11 cellular contexts compared by ENCODE assay signal in genomic region chr5:142017832-142018427, GRCh38. TPM values are rescaled to one million over a fixed set of nuclear protein-coding genes. Genes with fewer than 3 reads are reported as not detected.
A peak's percentile ranks its signal among the peaks of the same experiment; 100 is the strongest.
DNase-seq lines count a peak whose midpoint lies in the region; ATAC-seq and TF ChIP-seq lines count a peak whose summit lies in the region.
"Had no signal": no experiment of that assay in that cellular context is flagged by ENCODE, and none has a peak within 500 bp of the region (broad histone marks: within the 10 kb centered on the region; RNA-seq: fewer than 3 reads in every experiment).

No MANE protein-coding gene starts in this region.

- ATAC-seq in activated T-cell treated with anti-CD3 and anti-CD28 coated beads, Interleukin-2, amount 50 U/mL, for 72 hours (replicated peaks in 1 of 2): no peak
- no peak for ATAC-seq in activated T-cell treated with anti-CD3 and anti-CD28 coated beads, Interleukin-2, amount 50 U/mL, for 4 hours
- ATAC-seq in HG03097 (IDR thresholded peaks at IDR 0.05; ENCODE audit: low FRiP score, unreplicated experiment) (peak; percentile 37), lower lobe of right lung (no peak), left ventricle myocardium superior (no peak)
- peak; percentile 71 for ATAC-seq in stimulated activated memory B cell treated with anti-CD40 and anti-IgM and Interleukin-4, amounts not matched to agents 10 μg/mL and 1 μg/mL and 100 μg/mL, for 72 hours

- 79 to 91% (median 89%) methylated on average over 5 of the region's 5 CpGs for WGBS in stomach, 5 donors

- peak; percentile 43 to 48 for DNase-seq in activated T-cell treated with anti-CD3 and anti-CD28 coated beads, Interleukin-2, amount 50 U/mL, for 72 hours
- no peak for DNase-seq in activated T-cell treated with anti-CD3 and anti-CD28 coated beads, Interleukin-2, amount 50 U/mL, for 4 hours
- DNase-seq in activated CD8-positive, alpha-beta memory T cell treated with anti-CD3 and anti-CD28 coated beads, Interleukin-2, amount 50 U/mL, for 48 hours: peak; percentile 67
- no peak for DNase-seq in lower lobe of right lung
- no peak for DNase-seq in left ventricle myocardium superior
- no peak for DNase-seq in stomach
- DNase-seq: AML-193, HFFc6, NCI-H524 treated with DMSO at 0.1 percent for 48 hours had no signal

- peaks cover 23% of the 10 kb centered on the region for H3K4me1 ChIP-seq in lower lobe of right lung
- peaks cover 6 to 34% (median 14%) of the 10 kb centered on the region in 4 donors for H3K4me1 ChIP-seq in stomach

- H3K36me3 Mint-ChIP-seq in activated T-cell treated with anti-CD3 and anti-CD28 coated beads, Interleukin-2, amount 50 U/mL, for 72 hours (ENCODE audit: insufficient read depth in 2 of 2): peaks cover 0 to 5% of the 10 kb centered on the region in 2 donors
- no peaks in the 10 kb centered on the region for H3K36me3 Mint-ChIP-seq in activated T-cell treated with anti-CD3 and anti-CD28 coated beads, Interleukin-2, amount 50 U/mL, for 4 hours (ENCODE audit: insufficient read depth)
- no peaks in the 10 kb centered on the region for H3K36me3 Mint-ChIP-seq in stimulated activated memory B cell treated with anti-CD40 and anti-IgM and Interleukin-4, amounts not matched to agents 10 μg/mL and 1 μg/mL and 100 μg/mL, for 72 hours

- no peak for TF ChIP-seq CTCF in lower lobe of right lung (IDR thresholded peaks at IDR 0.05)
- TF ChIP-seq CTCF in stomach (IDR thresholded peaks at IDR 0.05): no peak

- H3K4me3 ChIP-seq in lower lobe of right lung (no peak overlapping the region), stomach (no peak overlapping the region)

- H3K27me3 Mint-ChIP-seq in activated T-cell treated with anti-CD3 and anti-CD28 coated beads, Interleukin-2, amount 50 U/mL, for 72 hours (ENCODE audit: low read depth): no peaks in the 10 kb centered on the region
- H3K27me3 Mint-ChIP-seq in activated T-cell treated with anti-CD3 and anti-CD28 coated beads, Interleukin-2, amount 50 U/mL, for 4 hours (ENCODE audit: low read depth): no peaks in the 10 kb centered on the region
- H3K27me3 Mint-ChIP-seq in stimulated activated memory B cell treated with anti-CD40 and anti-IgM and Interleukin-4, amounts not matched to agents 10 μg/mL and 1 μg/mL and 100 μg/mL, for 72 hours: peaks cover 8% of the 10 kb centered on the region

- peak overlapping the region; percentile 29 to 49 for H3K4me3 Mint-ChIP-seq in activated T-cell treated with anti-CD3 and anti-CD28 coated beads, Interleukin-2, amount 50 U/mL, for 72 hours
- no peak overlapping the region for H3K4me3 Mint-ChIP-seq in activated T-cell treated with anti-CD3 and anti-CD28 coated beads, Interleukin-2, amount 50 U/mL, for 4 hours
- H3K4me3 Mint-ChIP-seq in stimulated activated memory B cell treated with anti-CD40 and anti-IgM and Interleukin-4, amounts not matched to agents 10 μg/mL and 1 μg/mL and 100 μg/mL, for 72 hours: no peak overlapping the region
- H3K4me3 Mint-ChIP-seq: HFFc6 had no signal

- TF ChIP-seq EP300 in stomach (IDR thresholded peaks at IDR 0.05): no peak

- intact Hi-C loops in lower lobe of right lung (cut with DNase I) (loop anchor here (10.0 kb wide), 1 partner anchor 127 kb away; no protein-coding TSS in a partner anchor), left ventricle myocardium superior (cut with micrococcal nuclease) (no loop called here), stomach (cut with DNase I; ENCODE audit: low total_unique reads) (loop anchor here (10.0 kb wide), 1 partner anchor 127 kb away; no protein-coding TSS in a partner anchor)

- H3K27ac Mint-ChIP-seq in activated T-cell treated with anti-CD3 and anti-CD28 coated beads, Interleukin-2, amount 50 U/mL, for 72 hours: peak overlapping the region; percentile 56
- peak overlapping the region; percentile 3 for H3K27ac Mint-ChIP-seq in stimulated activated memory B cell treated with anti-CD40 and anti-IgM and Interleukin-4, amounts not matched to agents 10 μg/mL and 1 μg/mL and 100 μg/mL, for 72 hours
- H3K27ac Mint-ChIP-seq: HFFc6 had no signal

- H3K9me3 ChIP-seq in lower lobe of right lung: no peaks in the 10 kb centered on the region
- no peaks in the 10 kb centered on the region for H3K9me3 ChIP-seq in stomach

- H3K27me3 ChIP-seq in lower lobe of right lung (ENCODE audit: low read depth) (no peaks in the 10 kb centered on the region), stomach (no peaks in the 10 kb centered on the region)

- no peaks in the 10 kb centered on the region for H3K36me3 ChIP-seq in lower lobe of right lung
- H3K36me3 ChIP-seq in stomach: no peaks in the 10 kb centered on the region

- peaks cover 4 to 5% of the 10 kb centered on the region in 2 donors for H3K9me3 Mint-ChIP-seq in activated T-cell treated with anti-CD3 and anti-CD28 coated beads, Interleukin-2, amount 50 U/mL, for 72 hours
- H3K9me3 Mint-ChIP-seq in activated T-cell treated with anti-CD3 and anti-CD28 coated beads, Interleukin-2, amount 50 U/mL, for 4 hours: peaks cover 3% of the 10 kb centered on the region
- H3K9me3 Mint-ChIP-seq in stimulated activated memory B cell treated with anti-CD40 and anti-IgM and Interleukin-4, amounts not matched to agents 10 μg/mL and 1 μg/mL and 100 μg/mL, for 72 hours: peaks cover 3% of the 10 kb centered on the region

- H3K27ac ChIP-seq in lower lobe of right lung (no peak overlapping the region), stomach (no peak overlapping the region)

- peaks cover 75% of the 10 kb centered on the region for H3K4me1 Mint-ChIP-seq in activated T-cell treated with anti-CD3 and anti-CD28 coated beads, Interleukin-2, amount 50 U/mL, for 72 hours (ENCODE audit: low read depth)
- peaks cover 65% of the 10 kb centered on the region for H3K4me1 Mint-ChIP-seq in activated T-cell treated with anti-CD3 and anti-CD28 coated beads, Interleukin-2, amount 50 U/mL, for 4 hours (ENCODE audit: low read depth)
- H3K4me1 Mint-ChIP-seq in stimulated activated memory B cell treated with anti-CD40 and anti-IgM and Interleukin-4, amounts not matched to agents 10 μg/mL and 1 μg/mL and 100 μg/mL, for 72 hours: peaks cover 47% of the 10 kb centered on the region

- no peak for TF ChIP-seq POLR2A in stomach (IDR thresholded peaks at IDR 0.05)

RNA-seq across cellular contexts. Expression of gene GNPDA1, which starts 5.1 kb away (rescaled TPM):
- 10 to 100 TPM; 23.6 to 28.0 TPM for total RNA-seq in activated T-cell treated with anti-CD3 and anti-CD28 coated beads, Interleukin-2, amount 50 U/mL, for 72 hours
- total RNA-seq in activated T-cell treated with anti-CD3 and anti-CD28 coated beads, Interleukin-2, amount 50 U/mL, for 4 hours: 100 to 1,000 TPM; 147 to 196 (median 149) TPM
- total RNA-seq in lower lobe of right lung (38.3 TPM), left ventricle myocardium superior (20.2 TPM), stomach (10 to 100 TPM in 2 of 5 donors, 1 to 10 TPM in 3; 2.7 to 14.1 (median 5.8) TPM)
- 10 to 100 TPM; 11.9 to 18.9 (median 12.2) TPM for polyA plus RNA-seq in stomach

RNA-seq across cellular contexts. Expression of gene RNF14, which starts 49.0 kb away (rescaled TPM):
- total RNA-seq in activated T-cell treated with anti-CD3 and anti-CD28 coated beads, Interleukin-2, amount 50 U/mL, for 72 hours: 10 to 100 TPM; 38.6 to 40.4 TPM
- 10 to 100 TPM; 33.9 to 37.9 (median 35.2) TPM for total RNA-seq in activated T-cell treated with anti-CD3 and anti-CD28 coated beads, Interleukin-2, amount 50 U/mL, for 4 hours
- total RNA-seq in lower lobe of right lung: 47.1 TPM
- total RNA-seq in left ventricle myocardium superior: 99.8 TPM
- total RNA-seq in stomach: 10 to 100 TPM; 24.2 to 67.4 (median 43.2) TPM
- polyA plus RNA-seq in stomach: 10 to 100 TPM; 14.4 to 26.1 (median 25.5) TPM

RNA-seq across cellular contexts. Expression of gene PCDH12, which starts 59.9 kb away (rescaled TPM):
- total RNA-seq in activated T-cell treated with anti-CD3 and anti-CD28 coated beads, Interleukin-2, amount 50 U/mL, for 72 hours: under 1 TPM; 0.31 to 0.58 TPM
- under 1 TPM; 0.13 to 0.65 (median 0.24) TPM for total RNA-seq in activated T-cell treated with anti-CD3 and anti-CD28 coated beads, Interleukin-2, amount 50 U/mL, for 4 hours
- total RNA-seq in lower lobe of right lung: 14.9 TPM
- 11.1 TPM for total RNA-seq in left ventricle myocardium superior
- total RNA-seq in stomach: 1 to 10 TPM; 1.2 to 7.0 (median 3.7) TPM
- polyA plus RNA-seq in stomach: under 1 TPM; 0.35 to 0.46 (median 0.37) TPM

Comparison
In these comparisons a context has a peak if more than half of its experiments do, and no peak if none do; other contexts are left out.
1. DNase-seq: peak in activated T-cell treated with anti-CD3 and anti-CD28 coated beads, Interleukin-2, amount 50 U/mL, for 72 hours (2 of 2) and activated CD8-positive, alpha-beta memory T cell treated with anti-CD3 and anti-CD28 coated beads, Interleukin-2, amount 50 U/mL, for 48 hours (single experiment); none in activated T-cell treated with anti-CD3 and anti-CD28 coated beads, Interleukin-2, amount 50 U/mL, for 4 hours (single experiment), lower lobe of right lung (single experiment), left ventricle myocardium superior (single experiment) and stomach (single experiment).
2. H3K4me3 Mint-ChIP-seq: peak in activated T-cell treated with anti-CD3 and anti-CD28 coated beads, Interleukin-2, amount 50 U/mL, for 72 hours (2 of 2); none in activated T-cell treated with anti-CD3 and anti-CD28 coated beads, Interleukin-2, amount 50 U/mL, for 4 hours (single experiment) and stimulated activated memory B cell treated with anti-CD40 and anti-IgM and Interleukin-4, amounts not matched to agents 10 μg/mL and 1 μg/mL and 100 μg/mL, for 72 hours (single experiment).
3. ATAC-seq: peak in HG03097 (single experiment) and stimulated activated memory B cell treated with anti-CD40 and anti-IgM and Interleukin-4, amounts not matched to agents 10 μg/mL and 1 μg/mL and 100 μg/mL, for 72 hours (single experiment); none in activated T-cell treated with anti-CD3 and anti-CD28 coated beads, Interleukin-2, amount 50 U/mL, for 72 hours (0 of 2), activated T-cell treated with anti-CD3 and anti-CD28 coated beads, Interleukin-2, amount 50 U/mL, for 4 hours (0 of 2), lower lobe of right lung (0 of 2) and left ventricle myocardium superior (single experiment).